In the genomic region with DNA sequence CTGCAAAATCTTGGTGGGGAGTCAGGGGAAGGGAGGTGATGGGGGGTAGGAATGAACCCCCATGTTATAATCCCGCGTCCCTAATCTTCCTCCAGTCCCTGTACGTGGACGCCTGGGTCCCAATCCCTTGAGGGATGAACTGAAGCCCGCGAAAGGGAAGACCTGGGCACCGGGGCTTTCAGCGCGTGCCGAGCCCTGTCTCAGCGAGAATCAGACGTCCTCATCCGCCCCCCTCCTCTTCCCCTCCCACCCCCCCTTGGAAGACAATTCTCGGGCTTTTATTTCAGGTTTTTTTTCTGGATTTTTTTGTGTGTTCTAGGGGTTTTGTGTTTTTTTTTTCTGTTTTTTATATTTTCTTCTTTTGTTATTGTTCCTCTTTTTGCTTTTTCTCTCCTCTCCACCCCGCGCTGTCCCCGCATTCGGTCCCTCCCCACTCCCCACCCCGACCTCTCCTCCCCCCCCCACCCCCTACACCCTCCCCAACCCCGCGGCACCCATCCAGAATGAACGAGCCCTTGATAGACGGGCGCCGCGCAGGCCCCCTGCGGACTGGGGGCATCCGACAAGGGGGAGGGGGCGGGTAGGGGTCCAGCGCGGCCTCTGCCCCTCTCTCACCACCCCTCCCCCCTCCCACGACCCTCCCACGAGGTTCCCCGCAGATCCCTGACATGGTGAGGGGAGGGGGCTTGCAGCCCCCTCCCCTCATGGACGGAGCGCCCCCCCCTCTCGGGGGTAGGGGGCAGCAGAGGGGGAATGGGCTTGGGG, we compare ENCODE assay signal across 13 cellular contexts. TPM values are rescaled to one million over a fixed set of nuclear protein-coding genes. Genes with fewer than 3 reads are reported as not detected.
DNase-seq lines count a peak whose midpoint lies in the region; ATAC-seq and TF ChIP-seq lines count a peak whose summit lies in the region.
"Had no signal": no experiment of that assay in that cellular context is flagged by ENCODE, and none has a peak within 500 bp of the region (broad histone marks: within the 10 kb centered on the region; RNA-seq: fewer than 3 reads in every experiment).

No MANE protein-coding gene starts in this region.

- H3K4me1 Mint-ChIP-seq in activated naive CD8-positive, alpha-beta T cell treated with anti-CD3 and anti-CD28 coated beads for 36 hours, result peaks cover 17% of the 10 kb centered on the region
- H3K4me1 Mint-ChIP-seq in stimulated activated effector memory CD8-positive, alpha-beta T cell treated with anti-CD3 and anti-CD28 coated beads, Interleukin-12 subunit alpha, Interleukin-12 subunit beta, amount 100 ng/mL, for 72 hours, result peaks cover 15% of the 10 kb centered on the region

- WGBS in right cardiac atrium, result 1% methylated on average over 36 of the region's 37 CpGs

- no peaks in the 10 kb centered on the region for H3K4me1 ChIP-seq in right cardiac atrium (ENCODE audit: control insufficient read depth, insufficient read depth, low read length)
- H3K4me1 ChIP-seq in right atrium auricular region, result peaks cover 0 to 18% of the 10 kb centered on the region in 2 donors
- peaks cover 16% of the 10 kb centered on the region for H3K4me1 ChIP-seq in lower lobe of right lung
- peaks cover 4% of the 10 kb centered on the region for H3K4me1 ChIP-seq in upper lobe of right lung

- H3K27me3 Mint-ChIP-seq in activated naive CD8-positive, alpha-beta T cell treated with anti-CD3 and anti-CD28 coated beads for 36 hours, result peaks cover 75% of the 10 kb centered on the region

- H3K27ac Mint-ChIP-seq in activated naive CD8-positive, alpha-beta T cell treated with anti-CD3 and anti-CD28 coated beads for 36 hours, result no peak overlapping the region
- H3K27ac Mint-ChIP-seq in stimulated activated effector memory CD8-positive, alpha-beta T cell treated with anti-CD3 and anti-CD28 coated beads, Interleukin-12 subunit alpha, Interleukin-12 subunit beta, amount 100 ng/mL, for 72 hours, result no peak overlapping the region

- H3K9me3 Mint-ChIP-seq in activated naive CD8-positive, alpha-beta T cell treated with anti-CD3 and anti-CD28 coated beads for 36 hours, result peaks cover 13% of the 10 kb centered on the region
- peaks cover 15% of the 10 kb centered on the region for H3K9me3 Mint-ChIP-seq in stimulated activated effector memory CD8-positive, alpha-beta T cell treated with anti-CD3 and anti-CD28 coated beads, Interleukin-12 subunit alpha, Interleukin-12 subunit beta, amount 100 ng/mL, for 72 hours

- H3K27ac ChIP-seq in right cardiac atrium (ENCODE audit: low read length) (no peak overlapping the region), right atrium auricular region (no peak overlapping the region), lower lobe of right lung (peak overlapping the region; percentile 76), upper lobe of right lung (no peak overlapping the region)
- H3K27ac ChIP-seq: PC-9 had no signal

- H3K4me3 Mint-ChIP-seq in activated naive CD8-positive, alpha-beta T cell treated with anti-CD3 and anti-CD28 coated beads for 36 hours, result peak overlapping the region; percentile 30
- H3K4me3 Mint-ChIP-seq in stimulated activated effector memory CD8-positive, alpha-beta T cell treated with anti-CD3 and anti-CD28 coated beads, Interleukin-12 subunit alpha, Interleukin-12 subunit beta, amount 100 ng/mL, for 72 hours, result no peak overlapping the region
- H3K4me3 Mint-ChIP-seq: central memory CD8-positive, alpha-beta T cell had no signal

- DNase-seq in right cardiac atrium, result no peak
- DNase-seq in right atrium auricular region (ENCODE audit: low spot score), result no peak
- DNase-seq in activated naive CD8-positive, alpha-beta T cell treated with anti-CD3 and anti-CD28 coated beads for 36 hours, result no peak
- no peak for DNase-seq in lower lobe of right lung
- no peak for DNase-seq in upper lobe of right lung
- no peak for DNase-seq in stimulated activated effector memory CD8-positive, alpha-beta T cell treated with anti-CD3 and anti-CD28 coated beads, Interleukin-12 subunit alpha, Interleukin-12 subunit beta, amount 100 ng/mL, for 72 hours (ENCODE audit: low spot score in 2 of 2)
- DNase-seq in glomerular visceral epithelial cell (ENCODE audit: extremely low spot score), result no peak
- DNase-seq in NCI-H2081 treated with DMSO at 0.1 percent for 48 hours (lab: John Stamatoyannopoulos, UW), result no peak
- DNase-seq: NCI-H1436 treated with DMSO at 0.1 percent for 48 hours, PC-9 had no signal

- intact Hi-C loops in right cardiac atrium (cut with DNase I), result no loop called here
- intact Hi-C loops in lower lobe of right lung (cut with DNase I), result no loop called here
- intact Hi-C loops in upper lobe of right lung (cut with DNase I), result no loop called here

- ATAC-seq in right cardiac atrium, result no peak
- no peak for ATAC-seq in lower lobe of right lung
- ATAC-seq in upper lobe of right lung, result no peak
- no peak for ATAC-seq in stimulated activated effector memory CD8-positive, alpha-beta T cell treated with anti-CD3 and anti-CD28 coated beads, Interleukin-12 subunit alpha, Interleukin-12 subunit beta, amount 100 ng/mL, for 72 hours

- H3K36me3 Mint-ChIP-seq in activated naive CD8-positive, alpha-beta T cell treated with anti-CD3 and anti-CD28 coated beads for 36 hours, result peaks cover 3% of the 10 kb centered on the region
- no peaks in the 10 kb centered on the region for H3K36me3 Mint-ChIP-seq in stimulated activated effector memory CD8-positive, alpha-beta T cell treated with anti-CD3 and anti-CD28 coated beads, Interleukin-12 subunit alpha, Interleukin-12 subunit beta, amount 100 ng/mL, for 72 hours
- H3K36me3 Mint-ChIP-seq: CD4-positive, CD25-positive, alpha-beta regulatory T cell had no signal

- no peaks in the 10 kb centered on the region for H3K36me3 ChIP-seq in right atrium auricular region
- H3K36me3 ChIP-seq in lower lobe of right lung, result no peaks in the 10 kb centered on the region
- H3K36me3 ChIP-seq in upper lobe of right lung, result no peaks in the 10 kb centered on the region

- H3K27me3 ChIP-seq in right cardiac atrium (ENCODE audit: control insufficient read depth, insufficient read depth), result no peaks in the 10 kb centered on the region
- H3K27me3 ChIP-seq in right atrium auricular region, result peaks cover 9 to 12% of the 10 kb centered on the region in 2 donors
- H3K27me3 ChIP-seq in lower lobe of right lung (ENCODE audit: low read depth), result peaks cover 44% of the 10 kb centered on the region
- H3K27me3 ChIP-seq in upper lobe of right lung, result peaks cover 40% of the 10 kb centered on the region

- peaks cover 3% of the 10 kb centered on the region for H3K9me3 ChIP-seq in right cardiac atrium (ENCODE audit: control insufficient read depth, low read length)
- peaks cover 0 to 5% of the 10 kb centered on the region in 2 donors for H3K9me3 ChIP-seq in right atrium auricular region
- H3K9me3 ChIP-seq in lower lobe of right lung, result no peaks in the 10 kb centered on the region
- H3K9me3 ChIP-seq in upper lobe of right lung, result no peaks in the 10 kb centered on the region

- TF ChIP-seq CTCF in right atrium auricular region (IDR thresholded peaks at IDR 0.05) (no peak), lower lobe of right lung (IDR thresholded peaks at IDR 0.05) (no peak), upper lobe of right lung (IDR thresholded peaks at IDR 0.05) (no peak)

- H3K4me3 ChIP-seq in right cardiac atrium (ENCODE audit: low read length), result peak overlapping the region; percentile 3
- H3K4me3 ChIP-seq in right atrium auricular region, result peak overlapping the region in 1 of 2 donors; percentile 43
- H3K4me3 ChIP-seq in lower lobe of right lung, result peak overlapping the region; percentile 46
- peak overlapping the region; percentile 48 for H3K4me3 ChIP-seq in upper lobe of right lung
- H3K4me3 ChIP-seq: PC-9 had no signal

RNA-seq across cellular contexts. Expression of a gene that starts 10.3 kb away (rescaled TPM):
- 1 to 10 TPM in 2 of 4 donors, not detected in 2; 1.5 TPM for total RNA-seq in right cardiac atrium
- polyA plus RNA-seq in right cardiac atrium, result 0.52 TPM
- total RNA-seq in right atrium auricular region, result 1 to 10 TPM in 1 of 2 donors, not detected in 1; 4.6 TPM
- total RNA-seq in activated naive CD8-positive, alpha-beta T cell treated with anti-CD3 and anti-CD28 coated beads for 36 hours, result 1 to 10 TPM; 2.6 to 2.9 TPM
- total RNA-seq in lower lobe of right lung, result 5.2 TPM
- 3.9 TPM for total RNA-seq in upper lobe of right lung
- total RNA-seq: activated T-helper 2 cell treated with anti-CD3 and anti-CD28 coated beads, Interferon-gamma antibody, Interleukin-2, Interleukin-4, amounts not matched to agents 10 μg/mL and 5 μg/mL and 100 μg/mL, durations not matched to agents 14 hours and 24 hours and 36 hours; CD4-positive, CD25-positive, alpha-beta regulatory T cell; PC-9 had no signal
- polyA plus RNA-seq: CD4-positive, CD25-positive, alpha-beta regulatory T cell had no signal

RNA-seq across cellular contexts. Expression of a gene that starts 19.8 kb away (rescaled TPM):
- total RNA-seq in right cardiac atrium, result 1 to 10 TPM in 1 of 4 donors, under 1 TPM in 3; 0.43 to 1.0 (median 0.67) TPM
- polyA plus RNA-seq in right cardiac atrium, result 0.25 TPM
- total RNA-seq in right atrium auricular region, result under 1 TPM; 0.19 to 0.59 TPM
- 1 to 10 TPM; 1.4 to 1.9 TPM for total RNA-seq in activated naive CD8-positive, alpha-beta T cell treated with anti-CD3 and anti-CD28 coated beads for 36 hours
- 1.2 TPM for total RNA-seq in lower lobe of right lung
- 2.5 TPM for total RNA-seq in upper lobe of right lung
- total RNA-seq: activated T-helper 2 cell treated with anti-CD3 and anti-CD28 coated beads, Interferon-gamma antibody, Interleukin-2, Interleukin-4, amounts not matched to agents 10 μg/mL and 5 μg/mL and 100 μg/mL, durations not matched to agents 14 hours and 24 hours and 36 hours; CD4-positive, CD25-positive, alpha-beta regulatory T cell; PC-9 had no signal
- polyA plus RNA-seq: CD4-positive, CD25-positive, alpha-beta regulatory T cell had no signal
